In genomic region chr21:29366532-29366931, GRCh38 we compare ENCODE assay signal across 30 cellular contexts.
"Had no signal": no experiment of that assay in that cellular context is flagged by ENCODE, and none has a peak within 500 bp of the region (broad histone marks: within the 10 kb centered on the region; RNA-seq: fewer than 3 reads in every experiment).

No MANE protein-coding gene starts in this region.

- H3K4me3 Mint-ChIP-seq: activated CD4-positive, alpha-beta T cell treated with anti-CD3 and anti-CD28 coated beads for 36 hours; activated CD4-positive, alpha-beta T cell treated with anti-CD3 and anti-CD28 coated beads, Interleukin-2, amount 10 ng/mL, durations not matched to agents 7 days and 5 days; activated CD8-positive, alpha-beta T cell treated with anti-CD3 and anti-CD28 coated beads for 36 hours; activated naive CD8-positive, alpha-beta T cell; activated T-cell treated with anti-CD3 and anti-CD28 coated beads, Interleukin-2, amount 50 U/mL, for 4 hours; activated T-helper 17 cell treated with anti-CD3 and anti-CD28 coated beads, Interleukin-2, amount 50 U/mL, for 72 hours; central memory CD8-positive, alpha-beta T cell; dendritic cell treated with granulocyte-macrophage colony-stimulating factor and Interleukin-4, amounts not matched to agents 40 ng/mL and 50 ng/mL, for 4 days had no signal

- FAIRE-seq: astrocyte, bronchial epithelial cell had no signal

- H3K9me3 Mint-ChIP-seq: activated CD4-positive, alpha-beta T cell treated with anti-CD3 and anti-CD28 coated beads, Interleukin-2, amount 10 ng/mL, durations not matched to agents 7 days and 5 days; activated CD8-positive, alpha-beta T cell treated with anti-CD3 and anti-CD28 coated beads for 36 hours; activated T-cell treated with anti-CD3 and anti-CD28 coated beads, Interleukin-2, amount 50 U/mL, for 4 hours; activated T-helper 17 cell treated with anti-CD3 and anti-CD28 coated beads, Interleukin-2, amount 50 U/mL, for 72 hours; central memory CD8-positive, alpha-beta T cell had no signal

- H3K9me3 ChIP-seq: esophagus muscularis mucosa, gastrocnemius medialis had no signal

- H3K27ac ChIP-seq: brain microvascular endothelial cell, coronary artery, esophagus muscularis mucosa, foreskin keratinocyte, gastrocnemius medialis had no signal

- DNase-seq: activated CD4-positive, alpha-beta T cell treated with anti-CD3 and anti-CD28 coated beads for 36 hours; activated CD4-positive, alpha-beta T cell treated with anti-CD3 and anti-CD28 coated beads, Interleukin-2, amount 10 ng/mL, durations not matched to agents 7 days and 5 days; activated CD4-positive, alpha-beta T cell treated with anti-CD3 and anti-CD28 coated beads, Interleukin-2, amount 50 U/mL, for 48 hours; activated CD4-positive, CD25-positive, alpha-beta regulatory T cell; activated CD4-positive, CD25-positive, alpha-beta regulatory T cell treated with anti-CD3 and anti-CD28 coated beads, Interleukin-2, amount 50 U/mL, for 72 hours; activated CD8-positive, alpha-beta memory T cell treated with anti-CD3 and anti-CD28 coated beads for 24 hours; activated CD8-positive, alpha-beta T cell treated with anti-CD3 and anti-CD28 coated beads for 36 hours; activated effector memory CD4-positive, alpha-beta T cell treated with Interleukin-2 at 50 U/mL for 16 hours; activated gamma-delta T cell treated with Interleukin-2 at 50 U/mL for 16 hours; activated naive CD4-positive, alpha-beta T cell treated with anti-CD3 and anti-CD28 coated beads, Interleukin-2, amount 50 U/mL, for 16 hours; activated naive CD4-positive, alpha-beta T cell treated with Interleukin-2 at 50 U/mL for 16 hours; activated T-cell treated with anti-CD3 and anti-CD28 coated beads, Interleukin-2, amount 50 U/mL, for 4 hours; amniotic stem cell; anterior cingulate cortex; brain microvascular endothelial cell; effector memory CD4-positive, alpha-beta T cell; erythroblast; foreskin keratinocyte; gastrocnemius medialis; glutamatergic neuron; T-helper 2 cell had no signal

- H3K4me1 Mint-ChIP-seq: activated CD4-positive, alpha-beta T cell treated with anti-CD3 and anti-CD28 coated beads, Interleukin-2, amount 10 ng/mL, durations not matched to agents 7 days and 5 days; central memory CD8-positive, alpha-beta T cell had no signal

- H3K27ac Mint-ChIP-seq: activated CD4-positive, alpha-beta T cell treated with anti-CD3 and anti-CD28 coated beads for 36 hours; activated CD8-positive, alpha-beta T cell treated with anti-CD3 and anti-CD28 coated beads for 36 hours; activated naive CD8-positive, alpha-beta T cell; activated T-helper 17 cell treated with anti-CD3 and anti-CD28 coated beads, Interleukin-2, amount 50 U/mL, for 72 hours; dendritic cell treated with granulocyte-macrophage colony-stimulating factor and Interleukin-4, amounts not matched to agents 40 ng/mL and 50 ng/mL, for 4 days had no signal

- H3K27me3 Mint-ChIP-seq: activated CD4-positive, alpha-beta T cell treated with anti-CD3 and anti-CD28 coated beads for 36 hours; activated CD4-positive, alpha-beta T cell treated with anti-CD3 and anti-CD28 coated beads, Interleukin-2, amount 10 ng/mL, durations not matched to agents 7 days and 5 days; activated CD8-positive, alpha-beta T cell treated with anti-CD3 and anti-CD28 coated beads for 36 hours; activated naive CD8-positive, alpha-beta T cell; activated T-helper 17 cell treated with anti-CD3 and anti-CD28 coated beads, Interleukin-2, amount 50 U/mL, for 72 hours; central memory CD8-positive, alpha-beta T cell; dendritic cell treated with granulocyte-macrophage colony-stimulating factor and Interleukin-4, amounts not matched to agents 40 ng/mL and 50 ng/mL, for 4 days had no signal

- H3K27me3 ChIP-seq: brain microvascular endothelial cell, dorsolateral prefrontal cortex, esophagus muscularis mucosa, foreskin keratinocyte, gastrocnemius medialis had no signal

- H3K4me1 ChIP-seq: esophagus muscularis mucosa, foreskin keratinocyte, gastrocnemius medialis had no signal

- H3K4me3 ChIP-seq: coronary artery, esophagus muscularis mucosa, gastrocnemius medialis had no signal

- ATAC-seq: activated CD4-positive, alpha-beta T cell treated with anti-CD3 and anti-CD28 coated beads for 36 hours; activated CD8-positive, alpha-beta T cell treated with anti-CD3 and anti-CD28 coated beads for 36 hours; activated T-cell treated with anti-CD3 and anti-CD28 coated beads, Interleukin-2, amount 50 U/mL, for 4 hours; activated T-helper 17 cell treated with anti-CD3 and anti-CD28 coated beads, Interleukin-2, amount 50 U/mL, for 72 hours; foreskin keratinocyte; gastrocnemius medialis had no signal
